In the genomic region with DNA sequence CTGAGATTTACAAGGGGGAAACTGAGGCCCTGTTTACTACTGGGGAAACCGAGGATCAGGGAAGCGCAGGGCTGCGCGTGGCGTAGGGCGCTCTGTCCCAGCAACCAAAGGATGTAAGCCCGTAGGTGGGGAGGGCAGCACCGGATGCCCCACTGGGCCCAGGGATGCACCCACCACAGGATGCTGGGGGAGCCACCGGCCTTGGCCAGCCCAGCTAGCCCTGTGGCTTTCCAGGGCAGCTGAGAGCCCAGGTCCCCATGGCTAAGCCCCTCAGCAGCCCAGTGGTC, we compare ENCODE assay signal across 7 cellular contexts. TPM values are rescaled to one million over a fixed set of nuclear protein-coding genes. Genes with fewer than 3 reads are reported as not detected.
DNase-seq lines count a peak whose midpoint lies in the region; ATAC-seq and TF ChIP-seq lines count a peak whose summit lies in the region.

No MANE protein-coding gene starts in this region.

- peak overlapping the region; percentile 65 for H3K4me2 ChIP-seq in HCT116 (ENCODE audit: low read length)

- H3K27me3 ChIP-seq in HCT116 (ENCODE audit: insufficient read depth, low read length) (no peaks in the 10 kb centered on the region), iPS-20b (ENCODE audit: insufficient read depth, low read length) (no peaks in the 10 kb centered on the region), stomach smooth muscle (ENCODE audit: control insufficient read depth in 1 of 2, insufficient read depth in 2 of 2, low read length in 2 of 2) (no peaks in the 10 kb centered on the region)

- H3K36me3 ChIP-seq in HCT116 (ENCODE audit: control insufficient read depth in 1 of 2, insufficient read depth in 2 of 2, low read length in 2 of 2): peaks cover 25 to 32% of the 10 kb centered on the region in 2 experiments; a peak in 3 of 4 replicates
- H3K36me3 ChIP-seq in iPS-20b (ENCODE audit: insufficient read depth, low read depth, low read length): peaks cover 39% of the 10 kb centered on the region
- peaks cover 17 to 26% of the 10 kb centered on the region in 2 donors for H3K36me3 ChIP-seq in stomach smooth muscle (ENCODE audit: control insufficient read depth in 2 of 2, insufficient read depth in 2 of 2, low read length in 2 of 2)

- H3K4me3 ChIP-seq in HCT116 (replicated peaks in 1 of 2; ENCODE audit: low read depth in 1 of 2, low read length in 2 of 2) (no peak overlapping the region), iPS-20b (ENCODE audit: low read length) (peak overlapping the region; percentile 80; the same call in 1 of the 2 replicates), stomach smooth muscle (ENCODE audit: low read length in 2 of 2) (peak overlapping the region; percentile 57 to 96)

- no TSS peak for BruUV-seq in HCT116 (replicated peaks; lab: Mats Ljungman, UMichigan)

- H3K4me1 ChIP-seq in HCT116 (ENCODE audit: control insufficient read depth in 1 of 2, insufficient read depth in 2 of 2, low read length in 2 of 2) (peaks cover 0 to 24% of the 10 kb centered on the region in 2 experiments; a peak in 2 of 4 replicates), iPS-20b (ENCODE audit: insufficient read depth, low read length) (0 out of 2 replicates have a peak, but pooled peaks cover 3% of the 10 kb centered on the region), stomach smooth muscle (ENCODE audit: control insufficient read depth, insufficient read depth, low read length) (peaks cover 20% of the 10 kb centered on the region)

- H3K9me3 ChIP-seq in HCT116 (ENCODE audit: control insufficient read depth in 1 of 2, insufficient read depth in 1 of 2, low read depth in 1 of 2, low read length in 2 of 2) (no peaks in the 10 kb centered on the region), iPS-20b (ENCODE audit: insufficient read depth, low read depth, low read length) (no peaks in the 10 kb centered on the region), stomach smooth muscle (ENCODE audit: control insufficient read depth in 2 of 2, low read length in 2 of 2) (no peaks in the 10 kb centered on the region)

- H3K4me3 Mint-ChIP-seq in activated CD8-positive, alpha-beta T cell treated with anti-CD3 and anti-CD28 coated beads, Interleukin-2, amount 10 ng/mL, durations not matched to agents 7 days and 5 days: peak overlapping the region; percentile 85

- H3K27ac ChIP-seq in HCT116 (ENCODE audit: low read depth, low read length) (peak overlapping the region; percentile 34; the same call in 1 of the 2 replicates), iPS-20b (ENCODE audit: low read length) (peak overlapping the region; percentile 17), stomach smooth muscle (ENCODE audit: low read length) (peak overlapping the region; percentile 64)

- H3K27me3 Mint-ChIP-seq in activated CD8-positive, alpha-beta T cell treated with anti-CD3 and anti-CD28 coated beads, Interleukin-2, amount 10 ng/mL, durations not matched to agents 7 days and 5 days (ENCODE audit: low read depth): no peaks in the 10 kb centered on the region

- no peaks in the 10 kb centered on the region; the same call in 1 of the 2 replicates for H4K20me1 ChIP-seq in HCT116 (ENCODE audit: insufficient read depth)

- H3K9me3 Mint-ChIP-seq in activated CD8-positive, alpha-beta T cell treated with anti-CD3 and anti-CD28 coated beads, Interleukin-2, amount 10 ng/mL, durations not matched to agents 7 days and 5 days (ENCODE audit: insufficient read depth): no peaks in the 10 kb centered on the region

- TF ChIP-seq CTCF in HCT116 (IDR thresholded peaks at IDR 0.05 in 2 of 3, conservative IDR thresholded peaks at IDR 0.05 in 1 of 3; ENCODE audit: borderline replicate concordance in 1 of 3, insufficient read depth in 1 of 3, low read depth in 2 of 3, low read length in 2 of 3): no peak

- H3K9ac ChIP-seq in HCT116 (ENCODE audit: low read length): no peak overlapping the region
- H3K9ac ChIP-seq in iPS-20b (ENCODE audit: low read depth, low read length): peak overlapping the region; percentile 94
- peak overlapping the region; percentile 90 to 95 for H3K9ac ChIP-seq in stomach smooth muscle (ENCODE audit: low read length in 2 of 2)

- H3K4me1 Mint-ChIP-seq in activated CD8-positive, alpha-beta T cell treated with anti-CD3 and anti-CD28 coated beads, Interleukin-2, amount 10 ng/mL, durations not matched to agents 7 days and 5 days (ENCODE audit: low read depth): peaks cover 46% of the 10 kb centered on the region

- no peak overlapping the region for H2AFZ ChIP-seq in HCT116 (ENCODE audit: low read depth, low read length, poor library complexity, severe bottlenecking)

- no peak for TF ChIP-seq RAD21 in HCT116 (IDR thresholded peaks at IDR 0.05; ENCODE audit: low read depth)

- intact Hi-C loops in HCT116 (cut with micrococcal nuclease): loop anchor here (2.0 kb wide), 1 partner anchor 178 kb away; no protein-coding TSS in a partner anchor

- H3K36me3 Mint-ChIP-seq in activated CD8-positive, alpha-beta T cell treated with anti-CD3 and anti-CD28 coated beads, Interleukin-2, amount 10 ng/mL, durations not matched to agents 7 days and 5 days (ENCODE audit: low read depth): peaks cover 47% of the 10 kb centered on the region

- peak overlapping the region; percentile 88 for H3K27ac Mint-ChIP-seq in activated CD8-positive, alpha-beta T cell treated with anti-CD3 and anti-CD28 coated beads, Interleukin-2, amount 10 ng/mL, durations not matched to agents 7 days and 5 days

- no peaks in the 10 kb centered on the region for H3K9me2 ChIP-seq in HCT116 (ENCODE audit: insufficient read depth)

- ATAC-seq in HCT116 (no peak), HG02884 (IDR thresholded peaks at IDR 0.05; ENCODE audit: unreplicated experiment) (no peak), esophagus mucosa (no peak)
- ATAC-seq in activated CD8-positive, alpha-beta T cell treated with anti-CD3 and anti-CD28 coated beads, Interleukin-2, amount 10 ng/mL, durations not matched to agents 7 days and 5 days: peak; percentile 56

- RAD21 ChIA-PET in HCT116 (lab: Charles Lee; ENCODE audit: low non-redundant PET in 1 of 2, low total read pairs in 2 of 2, uncharacterized antibody in 2 of 2, unreplicated experiment in 2 of 2): no interaction called here

- DNase-seq in HCT116 (ENCODE audit: low read depth, low spot score): no peak
- DNase-seq in activated CD8-positive, alpha-beta T cell treated with anti-CD3 and anti-CD28 coated beads, Interleukin-2, amount 10 ng/mL, durations not matched to agents 7 days and 5 days: no peak
- DNase-seq in hippocampal formation (lab: John Stamatoyannopoulos, UW): no peak

- TF ChIP-seq POLR2A in HCT116 (IDR thresholded peaks at IDR 0.05; ENCODE audit: borderline replicate concordance, extremely low read depth, insufficient read depth, insufficient read length): no peak

- CTCF ChIA-PET in HCT116 (lab: Charles Lee): interaction anchor here (0.5 to 1.4 kb wide), 8 partner anchors 8 to 271 kb away, joined by 3 to 9 read pairs (median 4); no protein-coding TSS in a partner anchor
- CTCF ChIA-PET in activated CD8-positive, alpha-beta T cell treated with anti-CD3 and anti-CD28 coated beads, Interleukin-2, amount 10 ng/mL, durations not matched to agents 7 days and 5 days (lab: Charles Lee): interaction anchor here (0.8 to 3.1 kb wide), 40 partner anchors 9 to 561 kb away, joined by 3 to 25 read pairs (median 5); a partner anchor contains a TSS

- POLR2A ChIA-PET in HCT116 (lab: Charles Lee): interaction anchor here (0.7 to 1.3 kb wide), 2 partner anchors 24 to 63 kb away, joined by 3 read pairs; no protein-coding TSS in a partner anchor
- POLR2A ChIA-PET in activated CD8-positive, alpha-beta T cell treated with anti-CD3 and anti-CD28 coated beads, Interleukin-2, amount 10 ng/mL, durations not matched to agents 7 days and 5 days (lab: Charles Lee): interaction anchor here (0.6 to 1.7 kb wide), 5 partner anchors 12 to 306 kb away, joined by 3 to 13 read pairs (median 3); a partner anchor contains a TSS

- H3K79me2 ChIP-seq in HCT116 (ENCODE audit: insufficient read depth, low read length): peaks cover 53% of the 10 kb centered on the region

TF ChIP-seq in HCT116, 20 proteins besides CTCF, POLR2A, EP300 and RAD21 (continues in another document):
- TF ChIP-seq, protein P1, sequence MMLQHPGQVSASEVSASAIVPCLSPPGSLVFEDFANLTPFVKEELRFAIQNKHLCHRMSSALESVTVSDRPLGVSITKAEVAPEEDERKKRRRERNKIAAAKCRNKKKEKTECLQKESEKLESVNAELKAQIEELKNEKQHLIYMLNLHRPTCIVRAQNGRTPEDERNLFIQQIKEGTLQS (IDR thresholded peaks at IDR 0.05): no peak
- no peak for TF ChIP-seq JUND (IDR thresholded peaks at IDR 0.05)
- no peak for TF ChIP-seq EGR1 (IDR thresholded peaks at IDR 0.05; ENCODE audit: low read depth)
- TF ChIP-seq EZH2 (IDR thresholded peaks at IDR 0.05): no peak
- TF ChIP-seq, protein P2, sequence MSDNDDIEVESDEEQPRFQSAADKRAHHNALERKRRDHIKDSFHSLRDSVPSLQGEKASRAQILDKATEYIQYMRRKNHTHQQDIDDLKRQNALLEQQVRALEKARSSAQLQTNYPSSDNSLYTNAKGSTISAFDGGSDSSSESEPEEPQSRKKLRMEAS (IDR thresholded peaks at IDR 0.05): no peak
- TF ChIP-seq YY1 (IDR thresholded peaks at IDR 0.05; ENCODE audit: extremely low read depth, insufficient replicate concordance, low read depth, low read length): no peak
- TF ChIP-seq, protein P3, sequence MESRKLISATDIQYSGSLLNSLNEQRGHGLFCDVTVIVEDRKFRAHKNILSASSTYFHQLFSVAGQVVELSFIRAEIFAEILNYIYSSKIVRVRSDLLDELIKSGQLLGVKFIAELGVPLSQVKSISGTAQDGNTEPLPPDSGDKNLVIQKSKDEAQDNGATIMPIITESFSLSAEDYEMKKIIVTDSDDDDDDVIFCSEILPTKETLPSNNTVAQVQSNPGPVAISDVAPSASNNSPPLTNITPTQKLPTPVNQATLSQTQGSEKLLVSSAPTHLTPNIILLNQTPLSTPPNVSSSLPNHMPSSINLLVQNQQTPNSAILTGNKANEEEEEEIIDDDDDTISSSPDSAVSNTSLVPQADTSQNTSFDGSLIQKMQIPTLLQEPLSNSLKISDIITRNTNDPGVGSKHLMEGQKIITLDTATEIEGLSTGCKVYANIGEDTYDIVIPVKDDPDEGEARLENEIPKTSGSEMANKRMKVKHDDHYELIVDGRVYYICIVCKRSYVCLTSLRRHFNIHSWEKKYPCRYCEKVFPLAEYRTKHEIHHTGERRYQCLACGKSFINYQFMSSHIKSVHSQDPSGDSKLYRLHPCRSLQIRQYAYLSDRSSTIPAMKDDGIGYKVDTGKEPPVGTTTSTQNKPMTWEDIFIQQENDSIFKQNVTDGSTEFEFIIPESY (IDR thresholded peaks at IDR 0.05; ENCODE audit: extremely low read depth, insufficient replicate concordance, low read length): no peak
- no peak for TF ChIP-seq ELF1 (IDR thresholded peaks at IDR 0.05; ENCODE audit: borderline replicate concordance, low read depth)
- no peak for TF ChIP-seq SP1 (IDR thresholded peaks at IDR 0.05; ENCODE audit: low read depth)

RNA-seq across cellular contexts. Expression of a gene that starts 33.4 kb away (rescaled TPM):
- 218 TPM for total RNA-seq in HCT116 (2021; ENCODE audit: unreplicated experiment)
- 238 and 254 TPM in 2 replicates for polyA plus RNA-seq in HCT116 (2012)
- 100 to 1,000 TPM; 157 to 162 TPM for total RNA-seq in activated CD8-positive, alpha-beta T cell treated with anti-CD3 and anti-CD28 coated beads, Interleukin-2, amount 10 ng/mL, durations not matched to agents 7 days and 5 days
- total RNA-seq in esophagus mucosa: 108 TPM

Comparison
In these comparisons a context has a peak if more than half of its experiments do, and no peak if none do; other contexts are left out.
1. H3K4me3 ChIP-seq: peak in iPS-20b (single experiment) and stomach smooth muscle (2 of 2); none in HCT116 (0 of 2).
2. Peak in every context shown above with its lines, with median percentiles within 50 percentile points of each other: H3K27ac ChIP-seq.